ENCODE assay signal across 8 cellular contexts in the genomic region with DNA sequence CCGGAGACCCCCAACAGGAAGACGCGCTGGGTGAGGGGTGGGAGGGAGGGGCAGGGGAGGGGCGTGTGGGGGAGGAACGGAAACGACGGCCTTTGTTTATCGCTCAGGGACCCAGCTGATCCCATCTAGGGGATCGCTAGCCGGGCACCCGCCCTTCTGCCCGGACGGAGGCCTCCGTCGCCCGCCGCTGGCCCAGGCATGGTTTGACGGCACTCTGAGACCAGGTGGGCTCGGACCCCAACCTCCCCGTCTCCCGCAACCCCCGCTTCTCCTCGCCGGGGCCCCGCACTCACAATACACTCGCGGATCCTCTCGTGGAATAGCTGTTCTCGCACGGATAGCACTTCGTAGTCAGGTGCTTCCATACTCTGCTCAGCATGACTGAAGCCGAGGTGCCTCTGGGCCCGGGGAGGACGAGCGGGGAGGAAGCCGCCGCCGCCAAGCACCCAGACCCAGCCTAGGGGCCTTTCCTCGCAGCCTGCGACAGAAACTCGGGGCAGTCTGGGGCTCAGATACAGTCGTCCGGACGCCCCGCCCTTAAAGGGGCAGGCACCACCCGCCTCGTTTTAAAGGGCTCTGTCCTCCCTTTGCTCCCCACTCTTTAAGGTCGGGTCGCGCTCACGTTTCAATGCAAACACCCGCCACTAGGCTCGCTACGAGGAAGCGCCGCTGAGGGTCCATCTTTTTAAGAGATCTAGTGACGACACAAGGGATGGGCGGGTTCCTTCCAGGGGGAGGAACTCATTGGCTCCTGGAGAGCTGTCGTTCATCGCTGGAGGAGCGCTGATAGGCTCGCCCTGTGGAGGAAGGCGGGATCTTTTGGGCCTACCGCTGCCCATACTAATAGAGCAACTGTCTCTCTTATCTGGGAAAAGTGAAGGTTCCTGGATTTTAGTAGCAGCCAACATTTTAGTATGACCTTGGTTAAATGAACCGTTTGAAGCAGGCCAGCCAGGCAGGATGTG. TPM values are rescaled to one million over a fixed set of nuclear protein-coding genes. Genes with fewer than 3 reads are reported as not detected.
DNase-seq lines count a peak whose midpoint lies in the region; ATAC-seq and TF ChIP-seq lines count a peak whose summit lies in the region.

A gene with protein sequence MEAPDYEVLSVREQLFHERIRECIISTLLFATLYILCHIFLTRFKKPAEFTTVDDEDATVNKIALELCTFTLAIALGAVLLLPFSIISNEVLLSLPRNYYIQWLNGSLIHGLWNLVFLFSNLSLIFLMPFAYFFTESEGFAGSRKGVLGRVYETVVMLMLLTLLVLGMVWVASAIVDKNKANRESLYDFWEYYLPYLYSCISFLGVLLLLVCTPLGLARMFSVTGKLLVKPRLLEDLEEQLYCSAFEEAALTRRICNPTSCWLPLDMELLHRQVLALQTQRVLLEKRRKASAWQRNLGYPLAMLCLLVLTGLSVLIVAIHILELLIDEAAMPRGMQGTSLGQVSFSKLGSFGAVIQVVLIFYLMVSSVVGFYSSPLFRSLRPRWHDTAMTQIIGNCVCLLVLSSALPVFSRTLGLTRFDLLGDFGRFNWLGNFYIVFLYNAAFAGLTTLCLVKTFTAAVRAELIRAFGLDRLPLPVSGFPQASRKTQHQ (minus strand): TSS at position 657 of the 965 bp plus-strand sequence. CDS start 292 bp downstream, at position 365.

- H3F3A ChIP-seq in PC-9 (ENCODE audit: insufficient read depth, low read depth), result peaks cover 18% of the 10 kb centered on the region; the same call in 1 of the 2 replicates

- H3K27ac ChIP-seq in PC-9 (peak within 1 kb of the TSS; percentile 69), epithelial cell of prostate (peak within 1 kb of the TSS; percentile 69)

- TF ChIP-seq CTCF in PC-9 (conservative IDR thresholded peaks at IDR 0.05), result no peak; the same call in 1 of the 2 replicates

- peak within 1 kb of the TSS; percentile 99 for H2AFZ ChIP-seq in PC-9

- DNase-seq in DMS53 treated with DMSO at 0.1 percent for 48 hours (lab: John Stamatoyannopoulos, UW; ENCODE audit: unreplicated experiment) (peak; percentile 89), PC-9 (peak; percentile 95 to 96), epithelial cell of prostate (ENCODE audit: low read depth, low spot score) (peak; percentile 79), mucosa of gallbladder (ENCODE audit: low spot score) (peak; percentile 98)
- DNase-seq in Jurkat, Clone E6-1 (ENCODE audit: low read depth, low spot score), result peak; percentile 97
- DNase-seq in activated T-cell treated with anti-CD3 and anti-CD28 coated beads, Interleukin-2, amount 50 U/mL, for 1 hour, result peak; percentile 93
- peak; percentile 90 to 93 for DNase-seq in stimulated activated CD8-positive, alpha-beta memory T cell treated with anti-CD3 and anti-CD28 coated beads, Interleukin-4, amount 100 ng/mL, for 4 hours (ENCODE audit: low read depth in 2 of 2, low spot score in 1 of 2)

- peak within 1 kb of the TSS; percentile 88 for H3K4me3 ChIP-seq in Jurkat, Clone E6-1 (ENCODE audit: low read length)
- peak within 1 kb of the TSS; percentile 92 for H3K4me3 ChIP-seq in PC-9

- intact Hi-C loops in PC-9 (cut with micrococcal nuclease; ENCODE audit: unreplicated experiment), result loop anchor here (1.0 kb wide), 1 partner anchor 40 kb away; no protein-coding TSS in a partner anchor

- POLR2A ChIA-PET in PC-9 (lab: Charles Lee; ENCODE audit: unreplicated experiment), result interaction anchor here (0.5 to 0.7 kb wide), 5 partner anchors 103 to 321 kb away, joined by 4 to 5 read pairs (median 4); partner anchors contain the start of gene ADCY6

- peak within 1 kb of the TSS; percentile 99 for H3K4me2 ChIP-seq in PC-9

- H3K9me2 ChIP-seq in PC-9 (ENCODE audit: insufficient read depth), result no peaks in the 10 kb centered on the region

- H3K27me3 ChIP-seq in PC-9 (ENCODE audit: insufficient read depth, low read depth), result no peaks in the 10 kb centered on the region

- peaks cover 34% of the 10 kb centered on the region for H3K4me1 ChIP-seq in PC-9 (replicated peaks; ENCODE audit: insufficient read depth)

- no peaks in the 10 kb centered on the region for H3K36me3 ChIP-seq in PC-9 (ENCODE audit: low read depth)

- ATAC-seq in GM21619 (IDR thresholded peaks at IDR 0.05; ENCODE audit: unreplicated experiment), result peak; percentile 99

- CTCF ChIA-PET in PC-9 (lab: Charles Lee), result interaction anchor here (0.6 to 2.7 kb wide), 5 partner anchors 11 to 1340 kb away, joined by 3 to 22 read pairs (median 4); no protein-coding TSS in a partner anchor

- BruUV-seq in PC-9 (replicated peaks; lab: Mats Ljungman, UMichigan), result TSS peak; percentile 51

- no peaks in the 10 kb centered on the region for H3K9me3 ChIP-seq in PC-9 (ENCODE audit: insufficient read depth, low read depth)

- H4K20me1 ChIP-seq in PC-9 (ENCODE audit: insufficient read depth), result no peaks in the 10 kb centered on the region

- H3K79me2 ChIP-seq in PC-9 (ENCODE audit: low read depth), result peaks cover 39% of the 10 kb centered on the region

RNA-seq across cellular contexts. Expression of the gene that starts here (rescaled TPM):
- polyA plus RNA-seq in Jurkat, Clone E6-1 (2012; ENCODE audit: insufficient read depth, insufficient read length), result 71.3 TPM
- 53.9 and 63.3 TPM in 2 replicates for total RNA-seq in PC-9 (2021)
- total RNA-seq in mucosa of gallbladder, result 53.1 TPM

Comparison
In these comparisons a context has a peak if more than half of its experiments do, and no peak if none do; other contexts are left out.
1. Peak in every context shown above with its lines: DNase-seq, ATAC-seq, H3K4me3 ChIP-seq and H3K27ac ChIP-seq.